Comparison of ENCODE assay signal across 8 cellular contexts in genomic region chr10:77837248-77837924, GRCh38.
A peak's percentile ranks its signal among the peaks of the same experiment; 100 is the strongest.
DNase-seq lines count a peak whose midpoint lies in the region; ATAC-seq and TF ChIP-seq lines count a peak whose summit lies in the region.

No MANE protein-coding gene starts in this region.

- H3K4me3 ChIP-seq in AG04450 (ENCODE audit: low read depth, low read length) (no peak overlapping the region), fibroblast of pulmonary artery (replicated peaks; ENCODE audit: low read depth, low read length) (no peak overlapping the region), upper lobe of right lung (no peak overlapping the region)

- intact Hi-C loops in upper lobe of right lung (cut with DNase I) = no loop called here

- TF ChIP-seq CTCF in AG04450 (IDR thresholded peaks at IDR 0.05; ENCODE audit: low read depth, low read length) (peak; percentile 41), fibroblast of pulmonary artery (IDR thresholded peaks at IDR 0.05; ENCODE audit: low read length, missing control alignments) (no peak), upper lobe of right lung (IDR thresholded peaks at IDR 0.05) (no peak)

- peaks cover 46% of the 10 kb centered on the region for H3K36me3 ChIP-seq in upper lobe of right lung

- no peaks in the 10 kb centered on the region; the same call in 1 of the 2 replicates for H3K9me3 ChIP-seq in AG04450 (ENCODE audit: control insufficient read depth, insufficient read depth, low read length)
- H3K9me3 ChIP-seq in upper lobe of right lung = no peaks in the 10 kb centered on the region

- DNase-seq in AG04450 (ENCODE audit: low read depth, low spot score) (peak; percentile 41), NCI-H460 (ENCODE audit: extremely low read depth, low read depth) (peak; percentile 54), fibroblast of pulmonary artery (ENCODE audit: low read depth) (peak; percentile 7), upper lobe of right lung (no peak)
- peak; percentile 73 for DNase-seq in activated CD8-positive, alpha-beta memory T cell treated with anti-CD3 and anti-CD28 coated beads for 24 hours
- peak; percentile 39 for DNase-seq in stimulated activated CD4-positive, alpha-beta T cell treated with anti-CD3 and anti-CD28 coated beads, Interleukin-2, amount 100 ng/mL, for 4 hours (ENCODE audit: low read depth)

- peak overlapping the region; percentile 11 for H3K27ac ChIP-seq in AG04450 (ENCODE audit: low read depth, low read length)
- no peak overlapping the region for H3K27ac ChIP-seq in upper lobe of right lung

- POLR2A ChIA-PET in AG04450 (lab: Yijun Ruan, JAX) = no interaction called here

- CTCF ChIA-PET in AG04450 (lab: Charles Lee) = interaction anchor here (0.6 to 1.6 kb wide), 4 partner anchors 10 to 82 kb away, joined by 5 to 7 read pairs (median 6); no protein-coding TSS in a partner anchor

- H3K4me1 ChIP-seq in upper lobe of right lung = peaks cover 8% of the 10 kb centered on the region

- ATAC-seq in GM19023 (IDR thresholded peaks at IDR 0.05; ENCODE audit: unreplicated experiment) = peak; percentile 94
- peak; percentile 56 for ATAC-seq in HG03135 (IDR thresholded peaks at IDR 0.05; ENCODE audit: unreplicated experiment)
- no peak for ATAC-seq in upper lobe of right lung

- no peaks in the 10 kb centered on the region for H3K27me3 ChIP-seq in AG04450 (ENCODE audit: control insufficient read depth, insufficient read depth, low read length)
- H3K27me3 ChIP-seq in upper lobe of right lung = no peaks in the 10 kb centered on the region
